ENCODE assay signal across 23 cellular contexts in the genomic region with DNA sequence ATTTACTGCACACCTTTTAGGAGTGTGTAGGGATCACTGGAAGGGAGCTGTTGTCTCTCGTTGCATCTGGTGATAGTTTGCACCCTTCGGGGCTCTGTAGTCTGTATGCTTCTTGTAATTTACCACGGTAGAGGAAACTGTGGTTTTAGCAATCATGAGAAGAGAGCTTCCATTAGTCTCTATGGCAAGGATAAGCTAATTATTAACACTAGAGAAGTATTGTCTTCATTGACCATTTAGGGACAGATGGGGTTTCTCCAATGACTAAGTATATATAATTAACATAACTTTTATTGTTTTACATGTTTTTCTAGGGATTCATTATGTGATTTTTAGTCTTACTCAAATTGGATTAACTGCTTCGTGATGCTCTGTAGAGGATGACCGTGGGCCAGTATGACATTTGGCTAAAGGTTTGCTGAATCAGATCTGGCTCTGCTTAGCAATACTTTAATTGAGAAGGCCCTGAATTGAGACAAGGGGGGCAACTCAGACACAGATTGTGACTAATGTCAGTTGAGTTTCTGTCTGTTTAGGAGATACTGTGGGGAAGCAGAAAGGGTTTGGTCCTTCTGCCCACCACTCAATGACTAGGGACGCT. TPM values are rescaled to one million over a fixed set of nuclear protein-coding genes. Genes with fewer than 3 reads are reported as not detected.
DNase-seq lines count a peak whose midpoint lies in the region; ATAC-seq and TF ChIP-seq lines count a peak whose summit lies in the region.
"Had no signal": no experiment of that assay in that cellular context is flagged by ENCODE, and none has a peak within 500 bp of the region (broad histone marks: within the 10 kb centered on the region; RNA-seq: fewer than 3 reads in every experiment).

No MANE protein-coding gene starts in this region.

- CTCF ChIA-PET in HEK293T (lab: Yijun Ruan, JAX) = interaction anchor here (0.9 to 1.2 kb wide), 2 partner anchors 23 to 193 kb away, joined by 3 to 4 read pairs; no protein-coding TSS in a partner anchor

- H3K4me3 ChIP-seq in epithelial cell of proximal tubule (ENCODE audit: low read depth, low read length) = no peak overlapping the region
- no peak overlapping the region for H3K4me3 ChIP-seq in lower lobe of right lung
- H3K4me3 ChIP-seq: neural progenitor cell, SJCRH30 had no signal

- H3K4me1 ChIP-seq in lower lobe of right lung = no peaks in the 10 kb centered on the region
- H3K4me1 ChIP-seq: SJCRH30 had no signal

- POLR2A ChIA-PET in HEK293T (lab: Yijun Ruan, JAX) = no interaction called here

- ATAC-seq in GM18508 (IDR thresholded peaks at IDR 0.05; ENCODE audit: insufficient read depth, unreplicated experiment) = peak; percentile 93
- peak; percentile 71 for ATAC-seq in GM19467 (IDR thresholded peaks at IDR 0.05; ENCODE audit: unreplicated experiment)
- ATAC-seq in HG03378 (IDR thresholded peaks at IDR 0.05; ENCODE audit: unreplicated experiment) = peak; percentile 90
- ATAC-seq in lower lobe of right lung = no peak
- ATAC-seq: left colon had no signal

- intact Hi-C loops in lower lobe of right lung (cut with DNase I) = no loop called here

- H3K36me3 ChIP-seq in lower lobe of right lung = no peaks in the 10 kb centered on the region
- H3K36me3 ChIP-seq: neural progenitor cell, SJCRH30 had no signal

- H3K27ac ChIP-seq in lower lobe of right lung = no peak overlapping the region
- H3K27ac ChIP-seq: neural progenitor cell, SJCRH30 had no signal

- TF ChIP-seq CTCF in epithelial cell of proximal tubule (conservative IDR thresholded peaks at IDR 0.05; ENCODE audit: low read depth, low read length) (no peak), lower lobe of right lung (IDR thresholded peaks at IDR 0.05) (no peak)

- H3K9me3 ChIP-seq in lower lobe of right lung = no peaks in the 10 kb centered on the region
- H3K9me3 ChIP-seq: SJCRH30 had no signal

- DNase-seq in epithelial cell of proximal tubule (ENCODE audit: low read depth) (peak; percentile 9), putamen (ENCODE audit: low spot score) (no peak), HEK293T (ENCODE audit: extremely low spot score) (no peak), NCI-H146 treated with DMSO at 0.1 percent for 48 hours (lab: John Stamatoyannopoulos, UW; ENCODE audit: unreplicated experiment) (no peak), lower lobe of right lung (no peak)
- DNase-seq: activated CD4-positive, alpha-beta T cell treated with anti-CD3 and anti-CD28 coated beads for 48 hours; activated T-cell treated with anti-CD3 and anti-CD28 coated beads for 4 hours; effector CD8-positive, alpha-beta T cell; hypothalamus; left colon; midbrain; NCI-H1930; NCI-H510A; retina; SJCRH30; stimulated activated CD4-positive, alpha-beta T cell treated with anti-CD3 and anti-CD28 coated beads, Interleukin-15, amount 100 ng/mL, for 24 hours; T-helper 9 cell had no signal

- H3K27me3 ChIP-seq in lower lobe of right lung (ENCODE audit: low read depth) = peaks cover 4% of the 10 kb centered on the region

TF ChIP-seq in HEK293T, 16 proteins besides CTCF, POLR2A, EP300 and RAD21:
- no peak for TF ChIP-seq ZNF384 (IDR thresholded peaks at IDR 0.05)
- no peak for TF ChIP-seq FOXK2 (IDR thresholded peaks at IDR 0.05)
- TF ChIP-seq, protein P1, sequence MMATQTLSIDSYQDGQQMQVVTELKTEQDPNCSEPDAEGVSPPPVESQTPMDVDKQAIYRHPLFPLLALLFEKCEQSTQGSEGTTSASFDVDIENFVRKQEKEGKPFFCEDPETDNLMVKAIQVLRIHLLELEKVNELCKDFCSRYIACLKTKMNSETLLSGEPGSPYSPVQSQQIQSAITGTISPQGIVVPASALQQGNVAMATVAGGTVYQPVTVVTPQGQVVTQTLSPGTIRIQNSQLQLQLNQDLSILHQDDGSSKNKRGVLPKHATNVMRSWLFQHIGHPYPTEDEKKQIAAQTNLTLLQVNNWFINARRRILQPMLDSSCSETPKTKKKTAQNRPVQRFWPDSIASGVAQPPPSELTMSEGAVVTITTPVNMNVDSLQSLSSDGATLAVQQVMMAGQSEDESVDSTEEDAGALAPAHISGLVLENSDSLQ (IDR thresholded peaks at IDR 0.05) = no peak
- no peak for TF ChIP-seq NFRKB (IDR thresholded peaks at IDR 0.05)
- TF ChIP-seq ELF4 (IDR thresholded peaks at IDR 0.05) = no peak
- no peak for TF ChIP-seq BHLHE40 (IDR thresholded peaks at IDR 0.05; ENCODE audit: borderline replicate concordance)
- no peak for TF ChIP-seq ARNT (IDR thresholded peaks at IDR 0.05)
- TF ChIP-seq CTBP1 (IDR thresholded peaks at IDR 0.05; ENCODE audit: borderline replicate concordance) = no peak
- no peak for TF ChIP-seq FOXM1 (IDR thresholded peaks at IDR 0.05; ENCODE audit: borderline replicate concordance)
- no peak for TF ChIP-seq LEF1 (IDR thresholded peaks at IDR 0.05; ENCODE audit: borderline replicate concordance)
- TF ChIP-seq HDGF (IDR thresholded peaks at IDR 0.05; ENCODE audit: borderline replicate concordance) = no peak
- TF ChIP-seq FOXA1 (IDR thresholded peaks at IDR 0.05) = no peak

RNA-seq across cellular contexts. Expression of a gene that starts 8.7 kb away (rescaled TPM):
- total RNA-seq in epithelial cell of proximal tubule (0.40 and 0.72 TPM in 2 replicates), lower lobe of right lung (6.3 TPM)
- total RNA-seq: bronchial epithelial cell, MCF 10A had no signal

RNA-seq across cellular contexts. Expression of a gene that starts 52.3 kb away (rescaled TPM):
- total RNA-seq in epithelial cell of proximal tubule (not detected in 2 replicates), lower lobe of right lung (not detected)
- total RNA-seq: bronchial epithelial cell, left colon, MCF 10A, SJCRH30 had no signal

Comparison
In these comparisons a context has a peak if more than half of its experiments do, and no peak if none do; other contexts are left out.
1. ATAC-seq: peak in GM18508 (single experiment), GM19467 (single experiment) and HG03378 (single experiment); none in lower lobe of right lung (0 of 2).